Comparison of ENCODE assay signal across 14 cellular contexts in the genomic region with DNA sequence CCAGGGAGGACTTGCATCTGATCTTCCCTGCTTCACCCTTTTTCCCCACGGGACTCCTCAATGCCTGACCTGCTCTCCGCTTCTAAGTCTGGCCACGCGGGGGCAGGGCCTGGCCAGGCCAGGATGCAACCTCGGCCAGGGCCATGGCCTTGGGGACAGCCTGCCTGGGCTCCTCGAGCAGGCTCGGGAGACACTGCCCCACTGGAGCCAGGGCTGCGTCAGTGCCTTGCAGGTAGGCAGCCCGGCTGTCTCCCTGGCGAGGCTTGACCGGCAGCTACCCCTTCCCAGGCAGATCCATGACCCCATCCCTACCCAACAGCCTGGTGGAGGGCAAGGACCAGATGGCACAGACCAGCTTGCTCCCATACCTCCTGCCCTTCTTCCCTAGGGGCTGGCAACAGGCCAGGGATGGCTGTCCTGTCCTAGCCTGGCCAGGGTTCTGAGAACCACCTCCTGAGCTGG. TPM values are rescaled to one million over a fixed set of nuclear protein-coding genes. Genes with fewer than 3 reads are reported as not detected.
A peak's percentile ranks its signal among the peaks of the same experiment; 100 is the strongest.
DNase-seq lines count a peak whose midpoint lies in the region; ATAC-seq, FAIRE-seq and TF ChIP-seq lines count a peak whose summit lies in the region.
"Had no signal": no experiment of that assay in that cellular context is flagged by ENCODE, and none has a peak within 500 bp of the region (broad histone marks: within the 10 kb centered on the region; RNA-seq: fewer than 3 reads in every experiment).

No MANE protein-coding gene starts in this region.

- H3K9me3 ChIP-seq in HepG2 (ENCODE audit: low read length) (no peaks in the 10 kb centered on the region), suprapubic skin (no peaks in the 10 kb centered on the region)

- no peaks in the 10 kb centered on the region for H3K9me3 Mint-ChIP-seq in chondrocyte (ENCODE audit: low read depth)
- H3K9me3 Mint-ChIP-seq: stimulated activated naive CD8-positive, alpha-beta T cell treated with anti-CD3 and anti-CD28 coated beads, Interleukin-15, amount 100 ng/mL, for 72 hours had no signal

- H3K4me3 Mint-ChIP-seq in chondrocyte (ENCODE audit: unreplicated experiment) = peak overlapping the region; percentile 41
- H3K4me3 Mint-ChIP-seq: stimulated activated naive CD8-positive, alpha-beta T cell treated with anti-CD3 and anti-CD28 coated beads, Interleukin-15, amount 100 ng/mL, for 72 hours had no signal

- H3K36me3 Mint-ChIP-seq in chondrocyte (ENCODE audit: low read depth) = peaks cover 3% of the 10 kb centered on the region

- no peak overlapping the region for H2AFZ ChIP-seq in HepG2 (ENCODE audit: low read length)

- DNase-seq in LNCaP clone FGC (ENCODE audit: low read depth) = no peak
- DNase-seq in chondrocyte (ENCODE audit: low spot score) = peak; percentile 91
- peak; percentile 59 for DNase-seq in HepG2 (ENCODE audit: low spot score)
- DNase-seq in suprapubic skin (ENCODE audit: low spot score in 2 of 2) = peak; percentile 55 to 57
- no peak for DNase-seq in NCI-H226
- DNase-seq in activated gamma-delta T cell treated with Interleukin-2 at 50 U/mL for 16 hours = no peak
- no peak for DNase-seq in HCEC 1CT
- DNase-seq: DND-41; NCI-H446 treated with DMSO at 0.1 percent for 48 hours; stimulated activated naive CD8-positive, alpha-beta T cell treated with anti-CD3 and anti-CD28 coated beads, Interleukin-15, amount 100 ng/mL, for 72 hours had no signal

- peak; percentile 92 for TF ChIP-seq RAD21 in HepG2 (CRISPR knock-in tag; IDR thresholded peaks at IDR 0.05)

- H3K27me3 ChIP-seq in HepG2 (ENCODE audit: control insufficient read depth in 1 of 2, insufficient read depth in 2 of 2, low read length in 2 of 2) (peaks cover 7 to 32% of the 10 kb centered on the region in 2 experiments), suprapubic skin (peaks cover 97% of the 10 kb centered on the region)

- H4K20me1 ChIP-seq in HepG2 (ENCODE audit: insufficient read depth, low read length) = no peaks in the 10 kb centered on the region

- no peak overlapping the region for H3K4me3 ChIP-seq in LNCaP clone FGC (ENCODE audit: low read depth, low read length)
- no peak overlapping the region; a peak in 1 of 6 replicates for H3K4me3 ChIP-seq in HepG2 (replicated peaks in 1 of 3; ENCODE audit: insufficient read depth in 1 of 3, low read depth in 2 of 3, low read length in 3 of 3)
- H3K4me3 ChIP-seq in suprapubic skin = no peak overlapping the region

- WGBS in HepG2 (ENCODE audit: low lambda C conversion rate) = 0% methylated on average over 4 of the region's 11 CpGs
- 76% methylated on average over 4 of the region's 11 CpGs for WGBS in suprapubic skin

- no peak overlapping the region for H3K4me2 ChIP-seq in HepG2 (ENCODE audit: low read depth, low read length)

- ATAC-seq in HepG2 (peak; percentile 85), GM18870 (IDR thresholded peaks at IDR 0.05; ENCODE audit: unreplicated experiment) (no peak)
- ATAC-seq: stimulated activated naive CD8-positive, alpha-beta T cell treated with anti-CD3 and anti-CD28 coated beads, Interleukin-15, amount 100 ng/mL, for 72 hours had no signal

- no TSS peak for BruUV-seq in HepG2 (replicated peaks; lab: Mats Ljungman, UMichigan)

- TF ChIP-seq POLR2A in HepG2 (IDR thresholded peaks at IDR 0.05; ENCODE audit: insufficient read depth in 1 of 2, low read depth in 2 of 2, low read length in 2 of 2) (no peak), suprapubic skin (IDR thresholded peaks at IDR 0.05) (no peak)

- FAIRE-seq in HepG2 (lab: Jason Lieb, UNC) = peak; percentile 26
- FAIRE-seq: endometrium, islet of Langerhans had no signal

- TF ChIP-seq CTCF in LNCaP clone FGC (IDR thresholded peaks at IDR 0.05; ENCODE audit: control insufficient read depth, extremely low read depth, insufficient read depth) = peak; percentile 91
- TF ChIP-seq CTCF in chondrocyte (IDR thresholded peaks at IDR 0.05) = peak; percentile 64
- peak; percentile 98 for TF ChIP-seq CTCF in HepG2 (CRISPR knock-in tag; IDR thresholded peaks at IDR 0.05)
- no peak for TF ChIP-seq CTCF in suprapubic skin (IDR thresholded peaks at IDR 0.05)

- peaks cover 20% of the 10 kb centered on the region for H3K27me3 Mint-ChIP-seq in chondrocyte (ENCODE audit: low read depth)

- H3K4me1 Mint-ChIP-seq in chondrocyte (ENCODE audit: low read depth) = peaks cover 11% of the 10 kb centered on the region

- no peak overlapping the region for H3K27ac Mint-ChIP-seq in chondrocyte (ENCODE audit: unreplicated experiment)
- H3K27ac Mint-ChIP-seq: stimulated activated naive CD8-positive, alpha-beta T cell treated with anti-CD3 and anti-CD28 coated beads, Interleukin-15, amount 100 ng/mL, for 72 hours had no signal

- H3K9ac ChIP-seq in HepG2 (ENCODE audit: insufficient read depth, low read depth, low read length) = no peak overlapping the region

- TF ChIP-seq EP300 in HepG2 (IDR thresholded peaks at IDR 0.05; ENCODE audit: low read depth in 2 of 2, low read length in 2 of 2) = no peak
- TF ChIP-seq EP300 in HepG2 (CRISPR knock-in tag; IDR thresholded peaks at IDR 0.05; ENCODE audit: borderline replicate concordance) = no peak
- no peak for TF ChIP-seq EP300 in suprapubic skin (IDR thresholded peaks at IDR 0.05)

- in situ Hi-C loops in HepG2 (cut with HindIII; ENCODE audit: extremely low pct_ligation_motif_present, low pct_unique_long_range_greater_than_20kb) = loop anchor here (5.0 to 25.0 kb wide), 2 partner anchors 221 to 356 kb away; no protein-coding TSS in a partner anchor

- intact Hi-C loops in HepG2 (cut with micrococcal nuclease; ENCODE audit: unreplicated experiment) = loop anchor here (1.0 to 5.0 kb wide), 2 partner anchors 254 to 346 kb away; no protein-coding TSS in a partner anchor

- no peak overlapping the region for H3K27ac ChIP-seq in HepG2 (ENCODE audit: extremely low read length, insufficient read depth, low read length)
- no peak overlapping the region for H3K27ac ChIP-seq in suprapubic skin

- CTCF ChIA-PET in HepG2 (lab: Yijun Ruan, JAX; ENCODE audit: low intra/inter-chr PET ratio, low total read pairs) = interaction anchor here (0.6 to 1.9 kb wide), 6 partner anchors 53 to 358 kb away, joined by 3 to 13 read pairs (median 4); no protein-coding TSS in a partner anchor

- POLR2A ChIA-PET in HepG2 (lab: Yijun Ruan, JAX) = interaction anchor here (1.6 kb wide), 1 partner anchor 275 kb away, joined by 3 read pairs; no protein-coding TSS in a partner anchor

- H3K4me1 ChIP-seq in HepG2 (ENCODE audit: insufficient read depth, low read length) (peaks cover 32% of the 10 kb centered on the region), suprapubic skin (peaks cover 51% of the 10 kb centered on the region)

- no peaks in the 10 kb centered on the region for H3K36me3 ChIP-seq in HepG2 (replicated peaks in 1 of 2; ENCODE audit: control insufficient read depth in 1 of 2, insufficient read depth in 2 of 2, low read length in 2 of 2)
- H3K36me3 ChIP-seq in suprapubic skin = no peaks in the 10 kb centered on the region

- H3K79me2 ChIP-seq in HepG2 (ENCODE audit: insufficient read depth, low read length) = peaks cover 2% of the 10 kb centered on the region

RNA-seq across cellular contexts. Expression of a gene that starts 2.7 kb away (rescaled TPM):
- total RNA-seq in chondrocyte = 10.4 to 19.0 TPM (median 18.3 TPM) in 3 replicates
- total RNA-seq in HepG2 (2016; rRNA removed; fragmentation: Illumina TruSeq; extraction: Trizol) = 0.13 and 0.15 TPM in 2 replicates
- total RNA-seq in HepG2 (2016; cell fraction: cytosol; rRNA removed; fragmentation: Illumina TruSeq; extraction: Trizol; ENCODE audit: low read depth) = under 0.01 and 0.35 TPM in 2 replicates
- 0.21 and 0.24 TPM in 2 replicates for total RNA-seq in HepG2 (2016; cell fraction: insoluble cytoplasmic fraction; rRNA removed; fragmentation: Illumina TruSeq; extraction: Trizol)
- 0.19 and 0.24 TPM in 2 replicates for total RNA-seq in HepG2 (2016; cell fraction: membrane; rRNA removed; fragmentation: Illumina TruSeq; extraction: Trizol)
- total RNA-seq in HepG2 (2016; cell fraction: nucleus; rRNA removed; fragmentation: Illumina TruSeq; extraction: Trizol) = 0.12 and 1.1 TPM in 2 replicates
- 0.81 and 1.5 TPM in 2 replicates for polyA plus RNA-seq in HepG2 (2011; rRNA removed)
- 0.96 and 1.0 TPM in 2 replicates for polyA plus RNA-seq in HepG2 (2011; cell fraction: cytosol; rRNA removed)
- polyA plus RNA-seq in HepG2 (2011; cell fraction: nucleus; rRNA removed) = 5.9 and 6.8 TPM in 2 replicates
- 1.7 and 1.8 TPM in 2 replicates for polyA plus RNA-seq in HepG2 (2012)
- not detected in 2 replicates for polyA plus RNA-seq in HepG2 (2016; cell fraction: cytosol; fragmentation: Illumina TruSeq; extraction: Trizol; ENCODE audit: low read depth)
- polyA plus RNA-seq in HepG2 (2016; cell fraction: insoluble cytoplasmic fraction; fragmentation: Illumina TruSeq; extraction: Trizol; ENCODE audit: low read depth) = 0.15 and 0.46 TPM in 2 replicates
- 0.13 TPM in 1 of 2 replicates, not detected in the other for polyA plus RNA-seq in HepG2 (2016; cell fraction: membrane; fragmentation: Illumina TruSeq; extraction: Trizol; ENCODE audit: low read depth)
- 0.34 and 0.47 TPM in 2 replicates for polyA plus RNA-seq in HepG2 (2016; cell fraction: nucleus; fragmentation: Illumina TruSeq; extraction: Trizol; ENCODE audit: insufficient read depth, low read depth)
- 0.40 TPM in 1 of 2 replicates, not detected in the other for polyA minus RNA-seq in HepG2 (2011; rRNA and poly(A)+ RNA removed; ENCODE audit: low replicate concordance)
- 0.79 and 1.1 TPM in 2 replicates for polyA minus RNA-seq in HepG2 (2011; cell fraction: cytosol; rRNA and poly(A)+ RNA removed)
- polyA minus RNA-seq in HepG2 (2011; cell fraction: nucleus; rRNA and poly(A)+ RNA removed) = 2.1 and 2.4 TPM in 2 replicates
- 1 to 10 TPM in 1 of 4 donors, under 1 TPM in 3; 0.19 to 1.6 (median 0.36) TPM for total RNA-seq in suprapubic skin

RNA-seq across cellular contexts. Expression of a gene that starts 45.0 kb away (rescaled TPM):
- not detected in 3 replicates for total RNA-seq in chondrocyte
- not detected in 2 replicates for total RNA-seq in HepG2 (2016; rRNA removed; fragmentation: Illumina TruSeq; extraction: Trizol)
- total RNA-seq in HepG2 (2016; cell fraction: cytosol; rRNA removed; fragmentation: Illumina TruSeq; extraction: Trizol; ENCODE audit: low read depth) = not detected in 2 replicates
- not detected in 2 replicates for total RNA-seq in HepG2 (2016; cell fraction: insoluble cytoplasmic fraction; rRNA removed; fragmentation: Illumina TruSeq; extraction: Trizol)
- not detected in 2 replicates for total RNA-seq in HepG2 (2016; cell fraction: membrane; rRNA removed; fragmentation: Illumina TruSeq; extraction: Trizol)
- total RNA-seq in HepG2 (2016; cell fraction: nucleus; rRNA removed; fragmentation: Illumina TruSeq; extraction: Trizol) = not detected in 2 replicates
- not detected in 2 replicates for polyA plus RNA-seq in HepG2 (2011; rRNA removed)
- polyA plus RNA-seq in HepG2 (2011; cell fraction: cytosol; rRNA removed) = not detected in 2 replicates
- polyA plus RNA-seq in HepG2 (2011; cell fraction: nucleus; rRNA removed) = not detected in 2 replicates
- not detected in 2 replicates for polyA plus RNA-seq in HepG2 (2012)
- not detected in 2 replicates for polyA plus RNA-seq in HepG2 (2016; cell fraction: cytosol; fragmentation: Illumina TruSeq; extraction: Trizol; ENCODE audit: low read depth)
- not detected in 2 replicates for polyA plus RNA-seq in HepG2 (2016; cell fraction: insoluble cytoplasmic fraction; fragmentation: Illumina TruSeq; extraction: Trizol; ENCODE audit: low read depth)
- not detected in 2 replicates for polyA plus RNA-seq in HepG2 (2016; cell fraction: membrane; fragmentation: Illumina TruSeq; extraction: Trizol; ENCODE audit: low read depth)
- polyA plus RNA-seq in HepG2 (2016; cell fraction: nucleus; fragmentation: Illumina TruSeq; extraction: Trizol; ENCODE audit: insufficient read depth, low read depth) = not detected in 2 replicates
- polyA minus RNA-seq in HepG2 (2011; rRNA and poly(A)+ RNA removed; ENCODE audit: low replicate concordance) = not detected in 2 replicates
- not detected in 2 replicates for polyA minus RNA-seq in HepG2 (2011; cell fraction: cytosol; rRNA and poly(A)+ RNA removed)
- polyA minus RNA-seq in HepG2 (2011; cell fraction: nucleus; rRNA and poly(A)+ RNA removed) = not detected in 2 replicates
- total RNA-seq in suprapubic skin = not detected
- total RNA-seq: T-helper 1 cell treated with Interleukin-12 subunit alpha and Interleukin-12 subunit beta and Interleukin-4 antibody, amounts not matched to agents 30 ng/mL and 1 ng/mL, for 36 hours had no signal

Comparison
In these comparisons a context has a peak if more than half of its experiments do, and no peak if none do; other contexts are left out.
1. DNase-seq: peak in chondrocyte (single experiment), HepG2 (single experiment) and suprapubic skin (2 of 2); none in LNCaP clone FGC (single experiment), NCI-H226 (single experiment), activated gamma-delta T cell treated with Interleukin-2 at 50 U/mL for 16 hours (single experiment) and HCEC 1CT (single experiment).
2. CTCF ChIP-seq: peak in LNCaP clone FGC (single experiment), chondrocyte (single experiment) and HepG2 (single experiment); none in suprapubic skin (0 of 2).